9 cellular contexts compared by ENCODE assay signal in genomic region chr1:21468597-21468996, GRCh38. TPM values are rescaled to one million over a fixed set of nuclear protein-coding genes. Genes with fewer than 3 reads are reported as not detected.
DNase-seq lines count a peak whose midpoint lies in the region; ATAC-seq and TF ChIP-seq lines count a peak whose summit lies in the region.
"Had no signal": no experiment of that assay in that cellular context is flagged by ENCODE, and none has a peak within 500 bp of the region (broad histone marks: within the 10 kb centered on the region; RNA-seq: fewer than 3 reads in every experiment).

No MANE protein-coding gene starts in this region.

- H3K4me1 ChIP-seq in lower lobe of right lung = no peaks in the 10 kb centered on the region

- CTCF ChIA-PET in activated CD4-positive, alpha-beta memory T cell treated with anti-CD3 and anti-CD28 coated beads, Interleukin-2, amount 10 ng/mL, durations not matched to agents 7 days and 5 days (lab: Charles Lee) = interaction anchor here (1.0 kb wide), 1 partner anchor 22 kb away, joined by 5 read pairs; no protein-coding TSS in a partner anchor

- H3K4me3 Mint-ChIP-seq in CD14-positive monocyte = no peak overlapping the region
- H3K4me3 Mint-ChIP-seq in activated CD4-positive, alpha-beta memory T cell treated with anti-CD3 and anti-CD28 coated beads, Interleukin-2, amount 10 ng/mL, durations not matched to agents 7 days and 5 days = no peak overlapping the region
- H3K4me3 Mint-ChIP-seq: central memory CD8-positive, alpha-beta T cell had no signal

- H3K4me1 Mint-ChIP-seq in CD14-positive monocyte = peaks cover 5% of the 10 kb centered on the region
- peaks cover 4% of the 10 kb centered on the region for H3K4me1 Mint-ChIP-seq in activated CD4-positive, alpha-beta memory T cell treated with anti-CD3 and anti-CD28 coated beads, Interleukin-2, amount 10 ng/mL, durations not matched to agents 7 days and 5 days
- H3K4me1 Mint-ChIP-seq: central memory CD8-positive, alpha-beta T cell had no signal

- TF ChIP-seq CTCF in CD14-positive monocyte (IDR thresholded peaks at IDR 0.05) (peak; percentile 22), GM13977 (IDR thresholded peaks at IDR 0.05; ENCODE audit: extremely low read depth, insufficient read depth, missing control alignments) (peak; percentile 48), lower lobe of right lung (IDR thresholded peaks at IDR 0.05) (peak; percentile 26)

- DNase-seq in CD14-positive monocyte (ENCODE audit: low spot score) (no peak), GM13977 (ENCODE audit: low spot score) (peak; percentile 21), lower lobe of right lung (no peak), GOT3 (lab: John Stamatoyannopoulos, UW) (no peak), caudate nucleus (lab: John Stamatoyannopoulos, UW) (no peak), NCI-H1436 (lab: John Stamatoyannopoulos, UW) (no peak)
- peak; percentile 37 for DNase-seq in activated CD4-positive, alpha-beta memory T cell treated with anti-CD3 and anti-CD28 coated beads, Interleukin-2, amount 10 ng/mL, durations not matched to agents 7 days and 5 days

- no peaks in the 10 kb centered on the region for H3K9me3 Mint-ChIP-seq in CD14-positive monocyte
- no peaks in the 10 kb centered on the region for H3K9me3 Mint-ChIP-seq in activated CD4-positive, alpha-beta memory T cell treated with anti-CD3 and anti-CD28 coated beads, Interleukin-2, amount 10 ng/mL, durations not matched to agents 7 days and 5 days
- H3K9me3 Mint-ChIP-seq: central memory CD8-positive, alpha-beta T cell had no signal

- no peaks in the 10 kb centered on the region for H3K36me3 ChIP-seq in lower lobe of right lung

- H3K27me3 ChIP-seq in lower lobe of right lung (ENCODE audit: low read depth) = no peaks in the 10 kb centered on the region

- no peak overlapping the region for H3K4me3 ChIP-seq in lower lobe of right lung

- H3K27ac ChIP-seq in lower lobe of right lung (no peak overlapping the region), caudate nucleus (ENCODE audit: low read depth, low read length) (no peak overlapping the region)

- peaks cover 0 to 6% of the 10 kb centered on the region in 2 donors for H3K36me3 Mint-ChIP-seq in CD14-positive monocyte
- no peaks in the 10 kb centered on the region for H3K36me3 Mint-ChIP-seq in activated CD4-positive, alpha-beta memory T cell treated with anti-CD3 and anti-CD28 coated beads, Interleukin-2, amount 10 ng/mL, durations not matched to agents 7 days and 5 days (ENCODE audit: low read depth)

- intact Hi-C loops in CD14-positive monocyte (cut with micrococcal nuclease) = no loop called here
- intact Hi-C loops in lower lobe of right lung (cut with DNase I) = no loop called here

- peaks cover 1 to 8% (median 2%) of the 10 kb centered on the region in 3 donors for H3K27me3 Mint-ChIP-seq in CD14-positive monocyte (ENCODE audit: low read depth in 3 of 3)
- H3K27me3 Mint-ChIP-seq in activated CD4-positive, alpha-beta memory T cell treated with anti-CD3 and anti-CD28 coated beads, Interleukin-2, amount 10 ng/mL, durations not matched to agents 7 days and 5 days = no peaks in the 10 kb centered on the region
- H3K27me3 Mint-ChIP-seq: central memory CD8-positive, alpha-beta T cell had no signal

- in situ Hi-C loops in GM13977 (cut with MboI; ENCODE audit: low pct_unique_long_range_greater_than_20kb, low sequenced_read_pairs, unreplicated experiment) = no loop called here

- POLR2A ChIA-PET in activated CD4-positive, alpha-beta memory T cell treated with anti-CD3 and anti-CD28 coated beads, Interleukin-2, amount 10 ng/mL, durations not matched to agents 7 days and 5 days (lab: Charles Lee) = no interaction called here

- no peak overlapping the region for H3K27ac Mint-ChIP-seq in CD14-positive monocyte
- H3K27ac Mint-ChIP-seq in activated CD4-positive, alpha-beta memory T cell treated with anti-CD3 and anti-CD28 coated beads, Interleukin-2, amount 10 ng/mL, durations not matched to agents 7 days and 5 days = no peak overlapping the region

- ATAC-seq in lower lobe of right lung (no peak), GM21528 (IDR thresholded peaks at IDR 0.05; ENCODE audit: low FRiP score, unreplicated experiment) (no peak)

- H3K9me3 ChIP-seq in lower lobe of right lung = no peaks in the 10 kb centered on the region

RNA-seq across cellular contexts. Expression of gene NBPF3, which starts 28.7 kb away (rescaled TPM):
- polyA plus RNA-seq in CD14-positive monocyte = 1 to 10 TPM in 1 of 2 donors, not detected in 1; 1.5 TPM
- 1 to 10 TPM; 5.0 to 6.1 TPM for total RNA-seq in activated CD4-positive, alpha-beta memory T cell treated with anti-CD3 and anti-CD28 coated beads, Interleukin-2, amount 10 ng/mL, durations not matched to agents 7 days and 5 days
- 9.5 TPM for total RNA-seq in lower lobe of right lung

RNA-seq across cellular contexts. Expression of gene ALPL, which starts 40.6 kb away (rescaled TPM):
- not detected for polyA plus RNA-seq in CD14-positive monocyte
- not detected for total RNA-seq in activated CD4-positive, alpha-beta memory T cell treated with anti-CD3 and anti-CD28 coated beads, Interleukin-2, amount 10 ng/mL, durations not matched to agents 7 days and 5 days
- total RNA-seq in lower lobe of right lung = 123 TPM

Comparison
In these comparisons a context has a peak if more than half of its experiments do, and no peak if none do; other contexts are left out.
1. DNase-seq: peak in GM13977 (single experiment) and activated CD4-positive, alpha-beta memory T cell treated with anti-CD3 and anti-CD28 coated beads, Interleukin-2, amount 10 ng/mL, durations not matched to agents 7 days and 5 days (single experiment); none in CD14-positive monocyte (single experiment), lower lobe of right lung (single experiment), GOT3 (single experiment), caudate nucleus (0 of 61) and NCI-H1436 (single experiment).
2. RNA of gene ALPL, which starts 40.6 kb away (total RNA-seq): 123 TPM in lower lobe of right lung (single experiment); not detected in activated CD4-positive, alpha-beta memory T cell treated with anti-CD3 and anti-CD28 coated beads, Interleukin-2, amount 10 ng/mL, durations not matched to agents 7 days and 5 days; every median in the first group is over 100 times any median in the second.
3. Peak in every context shown above with its lines, with median percentiles within 50 percentile points of each other: CTCF ChIP-seq.